ENCODE assay signal across 14 cellular contexts in genomic region chr1:3831689-3832088, GRCh38. TPM values are rescaled to one million over a fixed set of nuclear protein-coding genes. Genes with fewer than 3 reads are reported as not detected.
"Had no signal": no experiment of that assay in that cellular context is flagged by ENCODE, and none has a peak within 500 bp of the region (broad histone marks: within the 10 kb centered on the region; RNA-seq: fewer than 3 reads in every experiment).

No MANE protein-coding gene starts in this region.

- H3K4me3 ChIP-seq: smooth muscle cell, suprapubic skin had no signal

- H3K4me1 ChIP-seq: suprapubic skin had no signal

- ATAC-seq: activated naive CD8-positive, alpha-beta T cell treated with anti-CD3 and anti-CD28 coated beads, Interleukin-2, amount 50 U/mL, for 24 hours; right cardiac atrium had no signal

- H3K27me3 ChIP-seq: suprapubic skin had no signal

- DNase-seq: activated CD4-positive, alpha-beta T cell treated with anti-CD3 and anti-CD28 coated beads, Interleukin-2, amount 10 ng/mL, durations not matched to agents 24 days and 14 days; activated CD4-positive, CD25-positive, alpha-beta regulatory T cell; activated naive CD4-positive, alpha-beta T cell treated with anti-CD3 and anti-CD28 coated beads for 36 hours; activated naive CD8-positive, alpha-beta T cell treated with anti-CD3 and anti-CD28 coated beads, Interleukin-2, amount 50 U/mL, for 24 hours; effector memory CD4-positive, alpha-beta T cell; hippocampal formation; kidney glomerular epithelial cell; mesenchymal stem cell; nucleus accumbens; right cardiac atrium; stimulated activated CD4-positive, alpha-beta T cell treated with anti-CD3 and anti-CD28 coated beads, Interleukin-4, amount 100 ng/mL, for 4 hours had no signal

- H3K27ac ChIP-seq: suprapubic skin had no signal

- H3K9me3 ChIP-seq: suprapubic skin had no signal

RNA-seq across cellular contexts. Expression of gene SMIM1, which starts 59.1 kb away (rescaled TPM):
- total RNA-seq: bronchial epithelial cell had no signal
